In genomic region chr4:25619601-25620000, GRCh38 we compare ENCODE assay signal across 6 cellular contexts. TPM values are rescaled to one million over a fixed set of nuclear protein-coding genes. Genes with fewer than 3 reads are reported as not detected.
"Had no signal": no experiment of that assay in that cellular context is flagged by ENCODE, and none has a peak within 500 bp of the region (broad histone marks: within the 10 kb centered on the region; RNA-seq: fewer than 3 reads in every experiment).

No MANE protein-coding gene starts in this region.

- H3K4me3 ChIP-seq: GM23338, K562 had no signal

- H3K4me2 ChIP-seq: GM23338 had no signal

- H2AFZ ChIP-seq: GM23338 had no signal

- ATAC-seq: GM23338, K562 had no signal

- DNase-seq: H9, HCEC 1CT, IMR-90 had no signal

RNA-seq across cellular contexts. Expression of gene SLC34A2, which starts 36.0 kb away (rescaled TPM):
- total RNA-seq: HT-29, IMR-90 had no signal
- polyA plus RNA-seq: IMR-90, K562 had no signal
